Comparison of ENCODE assay signal across 15 cellular contexts in genomic region chr2:118442949-118443348, GRCh38.
"Had no signal": no experiment of that assay in that cellular context is flagged by ENCODE, and none has a peak within 500 bp of the region (broad histone marks: within the 10 kb centered on the region; RNA-seq: fewer than 3 reads in every experiment).

No MANE protein-coding gene starts in this region.

- H3K79me2 ChIP-seq: parathyroid adenoma had no signal

- H3K4me1 ChIP-seq: neural progenitor cell, parathyroid adenoma, testis had no signal

- H3K4me3 ChIP-seq: coronary artery, neural progenitor cell, testis had no signal

- H3K4me1 Mint-ChIP-seq: activated B cell treated with CpG ODN at 0.5 μM for 24 hours; activated CD4-positive, alpha-beta T cell treated with anti-CD3 and anti-CD28 coated beads, Interleukin-2, amount 10 ng/mL, durations not matched to agents 24 days and 14 days; activated naive CD8-positive, alpha-beta T cell treated with anti-CD3 and anti-CD28 coated beads, Interleukin-2, amount 50 U/mL, for 24 hours; stimulated activated naive CD8-positive, alpha-beta T cell treated with anti-CD3 and anti-CD28 coated beads, Interleukin-15, amount 100 ng/mL, for 72 hours had no signal

- H3K27me3 Mint-ChIP-seq: activated B cell treated with CpG ODN at 0.5 μM for 24 hours; stimulated activated naive CD8-positive, alpha-beta T cell treated with anti-CD3 and anti-CD28 coated beads, Interleukin-15, amount 100 ng/mL, for 72 hours had no signal

- H3K4me3 Mint-ChIP-seq: activated B cell treated with CpG ODN at 0.5 μM for 24 hours; activated CD4-positive, alpha-beta T cell treated with anti-CD3 and anti-CD28 coated beads, Interleukin-2, amount 10 ng/mL, durations not matched to agents 24 days and 14 days; activated naive CD8-positive, alpha-beta T cell treated with anti-CD3 and anti-CD28 coated beads, Interleukin-2, amount 50 U/mL, for 24 hours; activated T-helper 1 cell treated with anti-CD3 and anti-CD28 coated beads, Interleukin-12 subunit alpha, Interleukin-12 subunit beta, Interleukin-2, Interleukin-4 antibody, amounts not matched to agents 30 ng/mL and 10 ng/mL and 1 ng/mL, durations not matched to agents 14 hours and 24 hours and 36 hours; neural progenitor cell; stimulated activated naive CD8-positive, alpha-beta T cell treated with anti-CD3 and anti-CD28 coated beads, Interleukin-15, amount 100 ng/mL, for 72 hours had no signal

- H3K36me3 ChIP-seq: neural progenitor cell had no signal

- ATAC-seq: activated naive CD8-positive, alpha-beta T cell treated with anti-CD3 and anti-CD28 coated beads, Interleukin-2, amount 50 U/mL, for 24 hours; left ventricle myocardium superior; stimulated activated naive CD8-positive, alpha-beta T cell treated with anti-CD3 and anti-CD28 coated beads, Interleukin-15, amount 100 ng/mL, for 72 hours had no signal

- H3K36me3 Mint-ChIP-seq: neural progenitor cell had no signal

- H3K27me3 ChIP-seq: neural progenitor cell, testis had no signal

- H3K27ac Mint-ChIP-seq: activated B cell treated with CpG ODN at 0.5 μM for 24 hours; activated CD4-positive, alpha-beta T cell treated with anti-CD3 and anti-CD28 coated beads, Interleukin-2, amount 10 ng/mL, durations not matched to agents 24 days and 14 days; activated naive CD8-positive, alpha-beta T cell treated with anti-CD3 and anti-CD28 coated beads, Interleukin-2, amount 50 U/mL, for 24 hours; activated T-helper 1 cell treated with anti-CD3 and anti-CD28 coated beads, Interleukin-12 subunit alpha, Interleukin-12 subunit beta, Interleukin-2, Interleukin-4 antibody, amounts not matched to agents 30 ng/mL and 10 ng/mL and 1 ng/mL, durations not matched to agents 14 hours and 24 hours and 36 hours; neural progenitor cell; stimulated activated naive CD8-positive, alpha-beta T cell treated with anti-CD3 and anti-CD28 coated beads, Interleukin-15, amount 100 ng/mL, for 72 hours had no signal

- DNase-seq: activated B cell treated with CpG ODN at 0.5 μM for 24 hours; activated CD4-positive, alpha-beta T cell treated with anti-CD3 and anti-CD28 coated beads, Interleukin-2, amount 10 ng/mL, durations not matched to agents 24 days and 14 days; activated naive CD4-positive, alpha-beta T cell treated with Interleukin-2 at 50 U/mL for 16 hours; activated naive CD8-positive, alpha-beta T cell treated with anti-CD3 and anti-CD28 coated beads, Interleukin-2, amount 50 U/mL, for 24 hours; central memory CD4-positive, alpha-beta T cell; effector CD4-positive, alpha-beta T cell; foreskin melanocyte; left ventricle myocardium superior; stimulated activated CD4-positive, alpha-beta T cell treated with anti-CD3 and anti-CD28 coated beads, Interleukin-4, amount 100 ng/mL, for 4 hours; stimulated activated naive CD8-positive, alpha-beta T cell treated with anti-CD3 and anti-CD28 coated beads, Interleukin-15, amount 100 ng/mL, for 72 hours; testis had no signal

- H2AFZ ChIP-seq: neural progenitor cell, parathyroid adenoma had no signal

- H3K9me3 ChIP-seq: testis had no signal

- H3K27ac ChIP-seq: coronary artery, neural progenitor cell, parathyroid adenoma, testis had no signal

- H3K4me2 ChIP-seq: neural progenitor cell had no signal
